17 cellular contexts compared by ENCODE assay signal in genomic region chr1:35185200-35185599, GRCh38. TPM values are rescaled to one million over a fixed set of nuclear protein-coding genes. Genes with fewer than 3 reads are reported as not detected.
DNase-seq lines count a peak whose midpoint lies in the region; ATAC-seq and TF ChIP-seq lines count a peak whose summit lies in the region.
"Had no signal": no experiment of that assay in that cellular context is flagged by ENCODE, and none has a peak within 500 bp of the region (broad histone marks: within the 10 kb centered on the region; RNA-seq: fewer than 3 reads in every experiment).

No MANE protein-coding gene starts in this region.

- peaks cover 83% of the 10 kb centered on the region for H3K4me1 ChIP-seq in CD4-positive, CD25-positive, alpha-beta regulatory T cell (ENCODE audit: control insufficient read depth, insufficient read depth, low read length, poor library complexity, severe bottlenecking)
- peaks cover 70% of the 10 kb centered on the region for H3K4me1 ChIP-seq in DND-41 (ENCODE audit: insufficient read depth, low read length)

- no peaks in the 10 kb centered on the region for H3K9me3 ChIP-seq in CD4-positive, CD25-positive, alpha-beta regulatory T cell (ENCODE audit: control insufficient read depth in 2 of 2, low read length in 2 of 2)
- no peaks in the 10 kb centered on the region for H3K9me3 ChIP-seq in DND-41 (ENCODE audit: insufficient read depth, low read length, severe bottlenecking)
- H3K9me3 ChIP-seq: mucosa of descending colon had no signal

- H3K27me3 Mint-ChIP-seq in CD4-positive, CD25-positive, alpha-beta regulatory T cell = no peaks in the 10 kb centered on the region
- H3K27me3 Mint-ChIP-seq in activated naive CD8-positive, alpha-beta T cell = no peaks in the 10 kb centered on the region
- no peaks in the 10 kb centered on the region for H3K27me3 Mint-ChIP-seq in naive thymus-derived CD8-positive, alpha-beta T cell

- H2AFZ ChIP-seq in DND-41 (ENCODE audit: low read depth, low read length) = no peak overlapping the region

- H4K20me1 ChIP-seq in DND-41 (ENCODE audit: insufficient read depth, low read length) = peaks cover 98% of the 10 kb centered on the region

- no peak for TF ChIP-seq CTCF in DND-41 (IDR thresholded peaks at IDR 0.05; ENCODE audit: borderline replicate concordance, extremely low read depth, low read length, poor library complexity, severe bottlenecking)

- H3K9me3 Mint-ChIP-seq in CD4-positive, CD25-positive, alpha-beta regulatory T cell = peaks cover 0 to 1% (median 0%) of the 10 kb centered on the region in 7 donors
- no peaks in the 10 kb centered on the region for H3K9me3 Mint-ChIP-seq in activated naive CD8-positive, alpha-beta T cell (ENCODE audit: low read depth)
- no peaks in the 10 kb centered on the region for H3K9me3 Mint-ChIP-seq in naive thymus-derived CD8-positive, alpha-beta T cell

- H3K27me3 ChIP-seq in CD4-positive, CD25-positive, alpha-beta regulatory T cell (ENCODE audit: control insufficient read depth, insufficient read depth, low read length) = no peaks in the 10 kb centered on the region
- no peaks in the 10 kb centered on the region for H3K27me3 ChIP-seq in DND-41 (ENCODE audit: insufficient read depth, low read length, poor library complexity)

- POLR2A ChIA-PET in naive thymus-derived CD8-positive, alpha-beta T cell (lab: Charles Lee) = interaction anchor here (0.6 kb wide), 2 partner anchors 30 to 182 kb away, joined by 4 read pairs; no protein-coding TSS in a partner anchor

- DNase-seq in CD4-positive, CD25-positive, alpha-beta regulatory T cell = no peak
- no peak for DNase-seq in DND-41
- DNase-seq in naive thymus-derived CD8-positive, alpha-beta T cell = no peak
- DNase-seq: activated CD8-positive, alpha-beta memory T cell treated with anti-CD3 and anti-CD28 coated beads, Interleukin-2, amount 50 U/mL, for 48 hours; AML-193; left colon; mucosa of descending colon; NCI-H1105 treated with DMSO at 0.1 percent for 48 hours; OCI-M1; SIG-M5; stimulated activated CD4-positive, alpha-beta T cell treated with anti-CD3 and anti-CD28 coated beads, Interleukin-1b, Interleukin-23, amount 100 ng/mL, for 48 hours had no signal

- peaks cover 99% of the 10 kb centered on the region for H3K79me2 ChIP-seq in DND-41 (ENCODE audit: insufficient read depth, low read length)

- H3K27ac ChIP-seq in CD4-positive, CD25-positive, alpha-beta regulatory T cell (ENCODE audit: insufficient read depth, low read length, poor library complexity, severe bottlenecking) = no peak overlapping the region
- H3K27ac ChIP-seq in DND-41 (ENCODE audit: low read length) = no peak overlapping the region
- H3K27ac ChIP-seq: KMS-11 had no signal

- H3K27ac Mint-ChIP-seq in CD4-positive, CD25-positive, alpha-beta regulatory T cell = peak overlapping the region in 2 of 3 donors; percentile 7 to 43
- H3K27ac Mint-ChIP-seq in activated naive CD8-positive, alpha-beta T cell = peak overlapping the region; percentile 83
- H3K27ac Mint-ChIP-seq in naive thymus-derived CD8-positive, alpha-beta T cell = peak overlapping the region in 7 of 10 donors; percentile 6 to 83 (median 40)

- no peak overlapping the region for H3K9ac ChIP-seq in DND-41 (ENCODE audit: low read depth, low read length)
- H3K9ac ChIP-seq: KMS-11 had no signal

- peaks cover 82% of the 10 kb centered on the region for H3K36me3 Mint-ChIP-seq in CD4-positive, CD25-positive, alpha-beta regulatory T cell
- H3K36me3 Mint-ChIP-seq in activated naive CD8-positive, alpha-beta T cell = peaks cover 30% of the 10 kb centered on the region
- peaks cover 11 to 100% (median 58%) of the 10 kb centered on the region in 3 donors for H3K36me3 Mint-ChIP-seq in naive thymus-derived CD8-positive, alpha-beta T cell

- ATAC-seq in CD4-positive, CD25-positive, alpha-beta regulatory T cell (ENCODE audit: low read depth in 2 of 2) = no peak
- ATAC-seq in DND-41 (ENCODE audit: insufficient read depth, low read depth) (no peak), GM18909 (IDR thresholded peaks at IDR 0.05; ENCODE audit: poor library complexity, unreplicated experiment) (no peak), HG02759 (IDR thresholded peaks at IDR 0.05; ENCODE audit: unreplicated experiment) (no peak), GM21360 (IDR thresholded peaks at IDR 0.05; ENCODE audit: unreplicated experiment) (no peak)
- no peak for ATAC-seq in naive thymus-derived CD8-positive, alpha-beta T cell
- ATAC-seq: esophagus mucosa, left colon, mucosa of descending colon had no signal

- peaks cover 36 to 97% (median 82%) of the 10 kb centered on the region in 4 donors for H3K4me1 Mint-ChIP-seq in CD4-positive, CD25-positive, alpha-beta regulatory T cell
- H3K4me1 Mint-ChIP-seq in activated naive CD8-positive, alpha-beta T cell (ENCODE audit: low read depth) = peaks cover 98% of the 10 kb centered on the region
- peaks cover 41 to 98% (median 97%) of the 10 kb centered on the region in 4 donors for H3K4me1 Mint-ChIP-seq in naive thymus-derived CD8-positive, alpha-beta T cell

- peak overlapping the region; percentile 21 for H3K4me3 ChIP-seq in CD4-positive, CD25-positive, alpha-beta regulatory T cell (ENCODE audit: low read depth, low read length)
- H3K4me3 ChIP-seq in DND-41 (ENCODE audit: low read depth in 1 of 2, low read length in 2 of 2) = no peak overlapping the region
- H3K4me3 ChIP-seq: mucosa of descending colon had no signal

- peaks cover 99% of the 10 kb centered on the region for H3K36me3 ChIP-seq in CD4-positive, CD25-positive, alpha-beta regulatory T cell (ENCODE audit: control insufficient read depth, insufficient read depth, low read length)
- peaks cover 100% of the 10 kb centered on the region for H3K36me3 ChIP-seq in DND-41 (ENCODE audit: insufficient read depth, low read length)

- H3K4me3 Mint-ChIP-seq in CD4-positive, CD25-positive, alpha-beta regulatory T cell = peak overlapping the region in 3 of 4 donors; percentile 0 to 99 (median 39)
- H3K4me3 Mint-ChIP-seq in activated naive CD8-positive, alpha-beta T cell = peak overlapping the region; percentile 97
- peak overlapping the region in 7 of 10 donors; percentile 8 to 68 (median 31) for H3K4me3 Mint-ChIP-seq in naive thymus-derived CD8-positive, alpha-beta T cell

- peak overlapping the region; percentile 70 for H3K4me2 ChIP-seq in DND-41 (ENCODE audit: insufficient read depth, low read length)
- H3K4me2 ChIP-seq: KMS-11 had no signal

RNA-seq across cellular contexts. Expression of gene SFPQ, which starts 7.7 kb away (rescaled TPM):
- 618 TPM for total RNA-seq in CD4-positive, CD25-positive, alpha-beta regulatory T cell
- polyA plus RNA-seq in CD4-positive, CD25-positive, alpha-beta regulatory T cell = 100 to 1,000 TPM; 111 to 135 (median 123) TPM
- 100 to 1,000 TPM; 400 to 418 TPM for total RNA-seq in naive thymus-derived CD8-positive, alpha-beta T cell
- 100 to 1,000 TPM in 2 of 3 donors, 10 to 100 TPM in 1; 85.6 to 138 (median 104) TPM for polyA plus RNA-seq in naive thymus-derived CD8-positive, alpha-beta T cell

Comparison
In these comparisons a context has a peak if more than half of its experiments do, and no peak if none do; other contexts are left out.
1. H3K27ac Mint-ChIP-seq: peak in every context shown above with its lines; median percentile 83 in activated naive CD8-positive, alpha-beta T cell; 40 in naive thymus-derived CD8-positive, alpha-beta T cell; 25 in CD4-positive, CD25-positive, alpha-beta regulatory T cell.
2. H3K4me3 Mint-ChIP-seq: peak in every context shown above with its lines; median percentile 97 in activated naive CD8-positive, alpha-beta T cell; 39 in CD4-positive, CD25-positive, alpha-beta regulatory T cell; 31 in naive thymus-derived CD8-positive, alpha-beta T cell.